In the genomic region with DNA sequence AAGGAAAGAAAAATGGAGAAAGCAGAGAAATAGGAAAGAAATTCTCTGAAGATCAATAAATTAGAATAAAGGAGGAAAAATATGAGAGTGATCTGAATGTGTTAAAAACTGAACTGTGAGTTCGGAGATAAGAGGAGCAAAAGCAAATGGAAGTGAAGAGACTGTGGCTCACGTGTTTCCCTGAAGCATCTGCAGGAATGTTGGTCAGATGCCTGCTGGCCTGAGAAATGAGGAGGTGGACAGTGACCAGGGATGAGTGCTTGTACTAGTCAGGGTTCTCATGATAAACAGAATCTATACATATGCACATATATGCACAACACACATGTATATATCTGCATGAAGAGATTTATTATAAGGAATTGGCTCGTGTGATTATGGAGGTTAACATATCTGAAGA, we compare ENCODE assay signal across 1 cellular context.
TF ChIP-seq lines count a peak whose summit lies in the region.

No MANE protein-coding gene starts in this region.

TF ChIP-seq in IMR-90, 13 proteins besides CTCF, POLR2A, EP300 and RAD21:
- no peak for TF ChIP-seq RFX5 (IDR thresholded peaks at IDR 0.05; ENCODE audit: low read depth, low read length)
- no peak for TF ChIP-seq MXI1 (IDR thresholded peaks at IDR 0.05; ENCODE audit: borderline replicate concordance, low read depth, low read length)
- TF ChIP-seq BHLHE40 (IDR thresholded peaks at IDR 0.05; ENCODE audit: low read depth, low read length) = no peak
- TF ChIP-seq SMC3 (IDR thresholded peaks at IDR 0.05; ENCODE audit: low read depth, low read length) = no peak
- no peak for TF ChIP-seq FOS (IDR thresholded peaks at IDR 0.05; ENCODE audit: low read depth, low read length)
- no peak for TF ChIP-seq MAZ (IDR thresholded peaks at IDR 0.05; ENCODE audit: borderline replicate concordance, low read depth, low read length)
- TF ChIP-seq RCOR1 (IDR thresholded peaks at IDR 0.05; ENCODE audit: insufficient replicate concordance, low read length) = no peak
- no peak for TF ChIP-seq CEBPB (IDR thresholded peaks at IDR 0.05; ENCODE audit: low read depth, low read length)
- TF ChIP-seq NFE2L2 (IDR thresholded peaks at IDR 0.05; ENCODE audit: low read depth, low read length) = no peak
- TF ChIP-seq MAFK (IDR thresholded peaks at IDR 0.05; ENCODE audit: low read depth, low read length) = no peak
- TF ChIP-seq, protein P1, sequence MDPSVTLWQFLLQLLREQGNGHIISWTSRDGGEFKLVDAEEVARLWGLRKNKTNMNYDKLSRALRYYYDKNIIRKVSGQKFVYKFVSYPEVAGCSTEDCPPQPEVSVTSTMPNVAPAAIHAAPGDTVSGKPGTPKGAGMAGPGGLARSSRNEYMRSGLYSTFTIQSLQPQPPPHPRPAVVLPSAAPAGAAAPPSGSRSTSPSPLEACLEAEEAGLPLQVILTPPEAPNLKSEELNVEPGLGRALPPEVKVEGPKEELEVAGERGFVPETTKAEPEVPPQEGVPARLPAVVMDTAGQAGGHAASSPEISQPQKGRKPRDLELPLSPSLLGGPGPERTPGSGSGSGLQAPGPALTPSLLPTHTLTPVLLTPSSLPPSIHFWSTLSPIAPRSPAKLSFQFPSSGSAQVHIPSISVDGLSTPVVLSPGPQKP (IDR thresholded peaks at IDR 0.05; ENCODE audit: borderline replicate concordance, low read depth, low read length) = no peak
- TF ChIP-seq USF2 (IDR thresholded peaks at IDR 0.05; ENCODE audit: low read depth, low read length) = no peak
- TF ChIP-seq CHD1 (IDR thresholded peaks at IDR 0.05; ENCODE audit: low read depth, low read length) = no peak
